In genomic region chr9:3698531-3698930, GRCh38 we compare ENCODE assay signal across 18 cellular contexts.
"Had no signal": no experiment of that assay in that cellular context is flagged by ENCODE, and none has a peak within 500 bp of the region (broad histone marks: within the 10 kb centered on the region; RNA-seq: fewer than 3 reads in every experiment).

No MANE protein-coding gene starts in this region.

- FAIRE-seq: astrocyte, endothelial cell of umbilical vein, TTC549 had no signal

- DNase-seq: activated B cell treated with CpG ODN at 0.5 μM for 24 hours; activated CD4-positive, alpha-beta T cell treated with anti-CD3 and anti-CD28 coated beads, Interleukin-2, amount 10 ng/mL, durations not matched to agents 24 days and 14 days; activated CD8-positive, alpha-beta memory T cell treated with anti-CD3 and anti-CD28 coated beads for 24 hours; activated naive CD4-positive, alpha-beta T cell treated with Interleukin-2 at 50 U/mL for 16 hours; activated naive CD8-positive, alpha-beta T cell treated with anti-CD3 and anti-CD28 coated beads, Interleukin-2, amount 50 U/mL, for 24 hours; hypothalamus; lower lobe of right lung; midbrain; naive thymus-derived CD4-positive, alpha-beta T cell; posterior cingulate gyrus; transverse colon had no signal

- H3K27ac Mint-ChIP-seq: activated B cell treated with CpG ODN at 0.5 μM for 24 hours; activated CD4-positive, alpha-beta T cell treated with anti-CD3 and anti-CD28 coated beads, Interleukin-2, amount 10 ng/mL, durations not matched to agents 24 days and 14 days; activated naive CD8-positive, alpha-beta T cell treated with anti-CD3 and anti-CD28 coated beads, Interleukin-2, amount 50 U/mL, for 24 hours; naive thymus-derived CD4-positive, alpha-beta T cell; stimulated activated effector memory CD8-positive, alpha-beta T cell treated with anti-CD3 and anti-CD28 coated beads, Interleukin-12 subunit alpha, Interleukin-12 subunit beta, amount 100 ng/mL, for 72 hours had no signal

- H3K4me3 Mint-ChIP-seq: activated B cell treated with CpG ODN at 0.5 μM for 24 hours; activated CD4-positive, alpha-beta T cell treated with anti-CD3 and anti-CD28 coated beads, Interleukin-2, amount 10 ng/mL, durations not matched to agents 24 days and 14 days; activated naive CD8-positive, alpha-beta T cell treated with anti-CD3 and anti-CD28 coated beads, Interleukin-2, amount 50 U/mL, for 24 hours; naive thymus-derived CD4-positive, alpha-beta T cell; stimulated activated effector memory CD8-positive, alpha-beta T cell treated with anti-CD3 and anti-CD28 coated beads, Interleukin-12 subunit alpha, Interleukin-12 subunit beta, amount 100 ng/mL, for 72 hours had no signal

- H3K36me3 Mint-ChIP-seq: stimulated activated effector memory CD8-positive, alpha-beta T cell treated with anti-CD3 and anti-CD28 coated beads, Interleukin-12 subunit alpha, Interleukin-12 subunit beta, amount 100 ng/mL, for 72 hours had no signal

- H3K4me1 Mint-ChIP-seq: activated B cell treated with CpG ODN at 0.5 μM for 24 hours; activated CD4-positive, alpha-beta T cell treated with anti-CD3 and anti-CD28 coated beads, Interleukin-2, amount 10 ng/mL, durations not matched to agents 24 days and 14 days; activated naive CD8-positive, alpha-beta T cell treated with anti-CD3 and anti-CD28 coated beads, Interleukin-2, amount 50 U/mL, for 24 hours; naive thymus-derived CD4-positive, alpha-beta T cell; stimulated activated effector memory CD8-positive, alpha-beta T cell treated with anti-CD3 and anti-CD28 coated beads, Interleukin-12 subunit alpha, Interleukin-12 subunit beta, amount 100 ng/mL, for 72 hours had no signal

- H3K9me3 ChIP-seq: lower lobe of right lung, neutrophil, right atrium auricular region, transverse colon had no signal

- H3K27ac ChIP-seq: cardiac muscle cell, lower lobe of right lung, neutrophil, right atrium auricular region, transverse colon had no signal

- H3K4me3 ChIP-seq: cardiac muscle cell, lower lobe of right lung, right atrium auricular region, transverse colon had no signal

- H3K4me1 ChIP-seq: lower lobe of right lung, right atrium auricular region, transverse colon had no signal

- H3K36me3 ChIP-seq: cardiac muscle cell, lower lobe of right lung, neutrophil, right atrium auricular region, transverse colon had no signal

- H3K9me3 Mint-ChIP-seq: activated B cell treated with CpG ODN at 0.5 μM for 24 hours; activated CD4-positive, alpha-beta T cell treated with anti-CD3 and anti-CD28 coated beads, Interleukin-2, amount 10 ng/mL, durations not matched to agents 24 days and 14 days; activated naive CD8-positive, alpha-beta T cell treated with anti-CD3 and anti-CD28 coated beads, Interleukin-2, amount 50 U/mL, for 24 hours; stimulated activated effector memory CD8-positive, alpha-beta T cell treated with anti-CD3 and anti-CD28 coated beads, Interleukin-12 subunit alpha, Interleukin-12 subunit beta, amount 100 ng/mL, for 72 hours had no signal

- H3K27me3 ChIP-seq: cardiac muscle cell, neutrophil, right atrium auricular region, transverse colon had no signal
